In the genomic region with DNA sequence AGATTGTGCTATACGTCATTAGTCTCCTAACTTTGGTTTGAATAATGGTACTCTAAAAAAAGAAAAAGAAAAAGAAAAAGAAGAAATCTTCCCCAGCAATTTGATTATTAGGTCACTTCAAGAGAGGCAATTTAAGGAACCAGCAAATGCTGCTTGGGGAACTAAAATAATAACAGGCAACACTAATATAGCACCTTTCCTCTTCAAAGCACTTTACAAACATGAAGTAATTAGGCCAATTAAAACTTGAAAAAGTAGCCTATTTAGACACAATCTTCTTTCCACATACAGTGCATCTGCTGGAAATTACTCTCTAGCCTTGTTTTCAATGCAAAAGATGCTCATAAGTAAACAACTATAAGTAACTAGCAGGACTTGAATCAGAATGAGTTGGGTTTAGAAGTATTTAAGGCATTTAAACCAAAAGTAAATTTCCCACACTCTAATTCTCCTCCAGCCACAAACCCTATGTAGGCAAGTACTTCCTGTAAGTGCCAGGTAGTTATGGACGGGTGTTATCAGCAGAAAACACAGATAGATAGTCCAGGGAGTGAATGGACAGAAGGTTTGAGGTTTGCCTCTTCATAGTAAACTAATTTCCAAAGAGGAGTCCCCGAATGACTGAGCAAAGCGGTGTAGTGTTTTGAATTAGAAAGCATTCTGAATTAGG, we compare ENCODE assay signal across 27 cellular contexts. TPM values are rescaled to one million over a fixed set of nuclear protein-coding genes. Genes with fewer than 3 reads are reported as not detected.
"Had no signal": no experiment of that assay in that cellular context is flagged by ENCODE, and none has a peak within 500 bp of the region (broad histone marks: within the 10 kb centered on the region; RNA-seq: fewer than 3 reads in every experiment).

No MANE protein-coding gene starts in this region.

- ATAC-seq: activated T-helper 17 cell treated with anti-CD3 and anti-CD28 coated beads, Interleukin-2, amount 50 U/mL, for 72 hours; T-helper 17 cell had no signal

- H3K4me1 Mint-ChIP-seq: activated CD4-positive, alpha-beta memory T cell treated with anti-CD3 and anti-CD28 coated beads, Interleukin-2, amount 10 ng/mL, durations not matched to agents 7 days and 5 days; activated T-helper 17 cell treated with anti-CD3 and anti-CD28 coated beads, Interleukin-2, amount 50 U/mL, for 72 hours; T-helper 17 cell had no signal

- H3K4me3 ChIP-seq: PC-9 had no signal

- H3K4me3 Mint-ChIP-seq: activated CD4-positive, alpha-beta memory T cell treated with anti-CD3 and anti-CD28 coated beads, Interleukin-2, amount 10 ng/mL, durations not matched to agents 7 days and 5 days; activated naive CD4-positive, alpha-beta T cell treated with anti-CD3 and anti-CD28 coated beads for 36 hours; activated naive CD8-positive, alpha-beta T cell; activated T-helper 17 cell treated with anti-CD3 and anti-CD28 coated beads, Interleukin-2, amount 50 U/mL, for 72 hours; T-helper 17 cell had no signal

- DNase-seq: activated CD4-positive, alpha-beta memory T cell treated with anti-CD3 and anti-CD28 coated beads, Interleukin-2, amount 10 ng/mL, durations not matched to agents 7 days and 5 days; activated CD4-positive, alpha-beta T cell treated with anti-CD3 and anti-CD28 coated beads, Interleukin-2, amount 50 U/mL, for 1 hour; activated CD4-positive, CD25-positive, alpha-beta regulatory T cell; activated gamma-delta T cell; activated naive CD4-positive, alpha-beta T cell treated with anti-CD3 and anti-CD28 coated beads for 36 hours; activated T-cell treated with anti-CD3 and anti-CD28 coated beads for 4 hours; activated T-cell treated with anti-CD3 and anti-CD28 coated beads, Interleukin-2, amount 50 U/mL, for 48 hours; amygdala; cerebellar nuclear complex; MV-4-11; NCI-H1092 treated with DMSO at 0.1 percent for 48 hours; NCI-H1930; NCI-H2171; NCI-H2227 treated with DMSO at 0.1 percent for 48 hours; NCI-H446 treated with DMSO at 0.1 percent for 48 hours; NCI-H524 treated with DMSO at 0.1 percent for 48 hours; NCI-H774; PC-9; SHP77 treated with DMSO at 0.1 percent for 48 hours; T-helper 17 cell; T-helper 9 cell had no signal

- H3K36me3 Mint-ChIP-seq: activated naive CD8-positive, alpha-beta T cell had no signal

- H3K27me3 Mint-ChIP-seq: activated CD4-positive, alpha-beta memory T cell treated with anti-CD3 and anti-CD28 coated beads, Interleukin-2, amount 10 ng/mL, durations not matched to agents 7 days and 5 days; activated naive CD8-positive, alpha-beta T cell; activated T-helper 17 cell treated with anti-CD3 and anti-CD28 coated beads, Interleukin-2, amount 50 U/mL, for 72 hours; T-helper 17 cell had no signal

- FAIRE-seq: colon had no signal

- H3K27ac Mint-ChIP-seq: activated CD4-positive, alpha-beta memory T cell treated with anti-CD3 and anti-CD28 coated beads, Interleukin-2, amount 10 ng/mL, durations not matched to agents 7 days and 5 days; activated naive CD4-positive, alpha-beta T cell treated with anti-CD3 and anti-CD28 coated beads for 36 hours; activated naive CD8-positive, alpha-beta T cell; activated T-helper 17 cell treated with anti-CD3 and anti-CD28 coated beads, Interleukin-2, amount 50 U/mL, for 72 hours; T-helper 17 cell had no signal

- H2AFZ ChIP-seq: PC-9 had no signal

- H3K4me2 ChIP-seq: PC-9 had no signal

- H3K27ac ChIP-seq: PC-9 had no signal

RNA-seq across cellular contexts. Expression of gene LRRC4C, which starts 44.5 kb away (rescaled TPM):
- total RNA-seq: activated CD4-positive, alpha-beta memory T cell treated with anti-CD3 and anti-CD28 coated beads, Interleukin-2, amount 10 ng/mL, durations not matched to agents 7 days and 5 days; activated CD8-positive, alpha-beta memory T cell treated with anti-CD3 and anti-CD28 coated beads for 36 hours; activated naive CD4-positive, alpha-beta T cell treated with anti-CD3 and anti-CD28 coated beads for 36 hours; activated T-helper 17 cell treated with anti-CD3 and anti-CD28 coated beads, Interleukin-2, amount 50 U/mL, for 72 hours; MCF 10A; PC-9; SK-MEL-5; T-helper 17 cell had no signal
